25 cellular contexts compared by ENCODE assay signal in the genomic region with DNA sequence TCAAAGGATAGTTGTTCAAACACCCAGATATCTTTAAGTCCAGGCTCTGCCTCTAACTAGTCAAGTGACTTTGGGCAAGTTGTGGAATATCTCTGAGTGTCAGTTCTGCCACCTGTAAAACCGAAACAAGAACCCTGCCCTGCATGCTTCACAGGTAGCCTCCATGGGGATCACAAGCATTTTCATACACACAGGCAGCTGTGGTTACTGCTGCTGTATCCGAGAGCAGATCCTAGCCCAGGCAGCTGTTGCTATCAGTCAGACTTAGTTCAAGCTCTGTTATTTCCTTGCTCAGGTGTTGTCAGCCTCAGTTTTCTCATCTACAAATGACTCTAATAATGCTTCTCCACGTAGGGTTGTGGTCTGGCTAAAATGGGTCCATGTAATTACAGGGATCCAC. TPM values are rescaled to one million over a fixed set of nuclear protein-coding genes. Genes with fewer than 3 reads are reported as not detected.
"Had no signal": no experiment of that assay in that cellular context is flagged by ENCODE, and none has a peak within 500 bp of the region (broad histone marks: within the 10 kb centered on the region; RNA-seq: fewer than 3 reads in every experiment).

No MANE protein-coding gene starts in this region.

- H3K9me3 ChIP-seq: SK-N-SH had no signal

- H3K9ac ChIP-seq: SK-N-SH had no signal

- H3K9me3 Mint-ChIP-seq: T-helper 1 cell treated with Interleukin-12 subunit alpha and Interleukin-12 subunit beta and Interleukin-4 antibody, amounts not matched to agents 30 μg/mL and 1 μg/mL, for 36 hours had no signal

- H3K36me3 Mint-ChIP-seq: T-cell had no signal

- H3K4me3 Mint-ChIP-seq: T-cell; T-helper 1 cell treated with Interleukin-12 subunit alpha and Interleukin-12 subunit beta and Interleukin-4 antibody, amounts not matched to agents 30 μg/mL and 1 μg/mL, for 36 hours had no signal

- ATAC-seq: HepG2, Panc1, PC-3, Right ventricle myocardium inferior had no signal

- H3K27ac Mint-ChIP-seq: T-cell; T-helper 1 cell treated with Interleukin-12 subunit alpha and Interleukin-12 subunit beta and Interleukin-4 antibody, amounts not matched to agents 30 μg/mL and 1 μg/mL, for 36 hours had no signal

- DNase-seq: IMR-90, Karpas-422, KG1, MV-4-11, NCI-H1048, NCI-H1105, NCI-H1417, NCI-H1436 treated with DMSO at 0.1 percent for 48 hours, NCI-H1694, NCI-H1930, NCI-H2081, NCI-H2107, NCI-H2227 treated with DMSO at 0.1 percent for 48 hours, NCI-H524, NCI-H748 treated with DMSO at 0.1 percent for 48 hours, PC-3, SIG-M5, SK-N-SH, SW 1271, T-cell had no signal

- H3K9me2 ChIP-seq: SK-N-SH had no signal

- H3K4me2 ChIP-seq: SK-N-SH had no signal

RNA-seq across cellular contexts. Expression of a gene that starts 6.5 kb away (rescaled TPM):
- total RNA-seq: HepG2, HT1080 had no signal
